1 cellular context compared by ENCODE assay signal in genomic region chr7:44618754-44619153, GRCh38.
TF ChIP-seq lines count a peak whose summit lies in the region.

No MANE protein-coding gene starts in this region.

TF ChIP-seq in GM12878, 131 proteins besides CTCF, POLR2A, EP300 and RAD21:
- TF ChIP-seq ASH2L (IDR thresholded peaks at IDR 0.05; ENCODE audit: borderline replicate concordance, low read depth) (no peak), PBX3 (IDR thresholded peaks at IDR 0.05; ENCODE audit: insufficient replicate concordance, low read depth, low read length) (no peak), BCL11A (IDR thresholded peaks at IDR 0.05; ENCODE audit: low read depth, low read length) (no peak), IKZF2 (IDR thresholded peaks at IDR 0.05) (0 out of 4 replicates have a peak, but pooled peaks of 1 of the 2 experiments have one; percentile 25), ATF7 (IDR thresholded peaks at IDR 0.05; ENCODE audit: low read depth) (peak; percentile 56), POU2F2 (IDR thresholded peaks at IDR 0.05; ENCODE audit: borderline replicate concordance, low read depth, low read length) (0 out of 3 replicates have a peak, but pooled peaks have one; percentile 27), NFIC (IDR thresholded peaks at IDR 0.05; ENCODE audit: low read depth, low read length) (0 out of 2 replicates have a peak, but pooled peaks have one; percentile 45), CHD4 (IDR thresholded peaks at IDR 0.05) (no peak), IKZF1 (conservative IDR thresholded peaks at IDR 0.05) (0 out of 2 replicates have a peak, but pooled peaks have one; percentile 24), SRF (IDR thresholded peaks at IDR 0.05; ENCODE audit: low read depth in 2 of 2, low read length in 2 of 2) (peak in 1 of 2 experiments; percentile 63; a peak in 1 of 4 replicates), NBN (IDR thresholded peaks at IDR 0.05) (0 out of 2 replicates have a peak, but pooled peaks have one; percentile 20), MLLT1 (IDR thresholded peaks at IDR 0.05) (peak; percentile 51; the same call in 1 of the 2 replicates)
